ENCODE assay signal across 8 cellular contexts in the genomic region with DNA sequence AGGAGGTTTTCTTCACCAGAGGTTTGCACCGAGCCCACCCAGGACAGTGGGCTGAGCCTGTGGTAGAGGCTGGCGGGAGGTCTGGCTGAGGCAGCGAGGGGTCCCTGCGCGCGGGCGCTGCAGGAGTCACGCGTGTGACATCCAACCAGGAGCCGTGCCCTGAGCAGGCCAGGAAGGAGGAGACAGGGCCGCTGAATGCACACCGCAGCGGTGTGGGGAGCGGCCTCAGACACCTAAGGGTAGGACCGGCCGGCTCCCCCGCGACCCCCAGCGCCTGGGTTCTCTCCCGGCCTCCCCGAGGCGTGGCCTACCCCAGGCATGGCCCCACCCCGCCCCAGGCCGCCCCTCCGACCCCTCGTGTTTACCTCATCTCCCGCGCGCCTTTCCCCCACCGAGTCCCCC. TPM values are rescaled to one million over a fixed set of nuclear protein-coding genes. Genes with fewer than 3 reads are reported as not detected.
DNase-seq lines count a peak whose midpoint lies in the region; ATAC-seq and TF ChIP-seq lines count a peak whose summit lies in the region.

No MANE protein-coding gene starts in this region.

- H2AFZ ChIP-seq in parathyroid adenoma = peak overlapping the region; percentile 89

- peak overlapping the region; percentile 3 for H3K9ac ChIP-seq in parathyroid adenoma

- no peaks in the 10 kb centered on the region for H3K36me3 ChIP-seq in parathyroid adenoma (ENCODE audit: control insufficient read depth, insufficient read depth, low read length)

- H3K27ac ChIP-seq in AG04450 (ENCODE audit: low read depth, low read length) (no peak overlapping the region), parathyroid adenoma (peak overlapping the region; percentile 72)

- H3K79me2 ChIP-seq in parathyroid adenoma = no peaks in the 10 kb centered on the region

- no peaks in the 10 kb centered on the region for H3K27me3 ChIP-seq in AG04450 (ENCODE audit: control insufficient read depth, insufficient read depth, low read length)
- H3K27me3 ChIP-seq in parathyroid adenoma (ENCODE audit: control insufficient read depth, insufficient read depth, low read length) = no peaks in the 10 kb centered on the region

- no peak overlapping the region for H3K27ac Mint-ChIP-seq in glutamatergic neuron (ENCODE audit: unreplicated experiment)

- peaks cover 13% of the 10 kb centered on the region for H3K36me3 Mint-ChIP-seq in glutamatergic neuron (ENCODE audit: unreplicated experiment)

- peak overlapping the region; percentile 69 for H3K4me3 ChIP-seq in AG04450 (ENCODE audit: low read depth, low read length)
- H3K4me3 ChIP-seq in parathyroid adenoma (ENCODE audit: low read depth, low read length) = peak overlapping the region; percentile 72

- peaks cover 2% of the 10 kb centered on the region for H3K4me1 Mint-ChIP-seq in glutamatergic neuron (ENCODE audit: low read depth, unreplicated experiment)

- no peak for TF ChIP-seq CTCF in AG04450 (IDR thresholded peaks at IDR 0.05; ENCODE audit: low read depth, low read length)
- TF ChIP-seq CTCF in glutamatergic neuron (IDR thresholded peaks at IDR 0.05; ENCODE audit: partially characterized antibody, unreplicated experiment) = no peak
- TF ChIP-seq CTCF in parathyroid adenoma (IDR thresholded peaks at IDR 0.05) = no peak

- H3K27me3 Mint-ChIP-seq in glutamatergic neuron (ENCODE audit: unreplicated experiment) = peaks cover 3% of the 10 kb centered on the region

- POLR2A ChIA-PET in AG04450 (lab: Yijun Ruan, JAX) = interaction anchor here (0.6 kb wide), 2 partner anchors 220 to 350 kb away, joined by 3 to 5 read pairs; no protein-coding TSS in a partner anchor

- H3K4me2 ChIP-seq in parathyroid adenoma (ENCODE audit: low read length) = peak overlapping the region; percentile 91

- H3K9me3 Mint-ChIP-seq in glutamatergic neuron (ENCODE audit: unreplicated experiment) = peaks cover 7% of the 10 kb centered on the region

- H3K4me3 Mint-ChIP-seq in glutamatergic neuron (ENCODE audit: unreplicated experiment) = peak overlapping the region; percentile 97

- peaks cover 4% of the 10 kb centered on the region; the same call in 1 of the 2 replicates for H3K9me3 ChIP-seq in AG04450 (ENCODE audit: control insufficient read depth, insufficient read depth, low read length)
- H3K9me3 ChIP-seq in parathyroid adenoma (ENCODE audit: control insufficient read depth, low read length) = no peaks in the 10 kb centered on the region

- CTCF ChIA-PET in AG04450 (lab: Charles Lee) = interaction anchor here (0.6 kb wide), 1 partner anchor 20 kb away, joined by 3 read pairs; no protein-coding TSS in a partner anchor

- DNase-seq in AG04450 (ENCODE audit: low read depth, low spot score) (no peak), NCI-H2171 (lab: John Stamatoyannopoulos, UW) (peak; percentile 75), glutamatergic neuron (peak; percentile 65), superior temporal gyrus (ENCODE audit: extremely low spot score) (no peak)
- DNase-seq in activated effector memory CD4-positive, alpha-beta T cell treated with anti-CD3 and anti-CD28 coated beads, Interleukin-2, amount 50 U/mL, for 16 hours = peak; percentile 78

- H3K4me1 ChIP-seq in parathyroid adenoma = peaks cover 2% of the 10 kb centered on the region

- ATAC-seq in GM18502 (IDR thresholded peaks at IDR 0.05; ENCODE audit: poor library complexity, unreplicated experiment) (peak; percentile 48), HG02970 (IDR thresholded peaks at IDR 0.05; ENCODE audit: low FRiP score, unreplicated experiment) (peak; percentile 39)

RNA-seq across cellular contexts. Expression of a gene that starts 0.4 kb away (rescaled TPM):
- polyA plus RNA-seq in AG04450 (2011; rRNA removed) = 36.9 and 37.2 TPM in 2 replicates
- 32.8 and 37.5 TPM in 2 replicates for polyA minus RNA-seq in AG04450 (2011; rRNA and poly(A)+ RNA removed)
- total RNA-seq in glutamatergic neuron (ENCODE audit: unreplicated experiment) = 38.6 TPM

Comparison
In these comparisons a context has a peak if more than half of its experiments do, and no peak if none do; other contexts are left out.
1. DNase-seq: peak in NCI-H2171 (single experiment), activated effector memory CD4-positive, alpha-beta T cell treated with anti-CD3 and anti-CD28 coated beads, Interleukin-2, amount 50 U/mL, for 16 hours (single experiment) and glutamatergic neuron (single experiment); none in AG04450 (single experiment) and superior temporal gyrus (single experiment).